ENCODE assay signal across 1 cellular context in genomic region chr22:31647066-31647465, GRCh38.
TF ChIP-seq lines count a peak whose summit lies in the region.

No MANE protein-coding gene starts in this region.

TF ChIP-seq in WTC11, 78 proteins besides CTCF, POLR2A, EP300 and RAD21:
- no peak for TF ChIP-seq ZNF425 (CRISPR knock-in tag; conservative IDR thresholded peaks at IDR 0.05)
- no peak for TF ChIP-seq OVOL2 (CRISPR knock-in tag; IDR thresholded peaks at IDR 0.05; ENCODE audit: borderline replicate concordance)
- TF ChIP-seq RELA (CRISPR knock-in tag; IDR thresholded peaks at IDR 0.05; ENCODE audit: borderline replicate concordance): no peak
